In the genomic region with DNA sequence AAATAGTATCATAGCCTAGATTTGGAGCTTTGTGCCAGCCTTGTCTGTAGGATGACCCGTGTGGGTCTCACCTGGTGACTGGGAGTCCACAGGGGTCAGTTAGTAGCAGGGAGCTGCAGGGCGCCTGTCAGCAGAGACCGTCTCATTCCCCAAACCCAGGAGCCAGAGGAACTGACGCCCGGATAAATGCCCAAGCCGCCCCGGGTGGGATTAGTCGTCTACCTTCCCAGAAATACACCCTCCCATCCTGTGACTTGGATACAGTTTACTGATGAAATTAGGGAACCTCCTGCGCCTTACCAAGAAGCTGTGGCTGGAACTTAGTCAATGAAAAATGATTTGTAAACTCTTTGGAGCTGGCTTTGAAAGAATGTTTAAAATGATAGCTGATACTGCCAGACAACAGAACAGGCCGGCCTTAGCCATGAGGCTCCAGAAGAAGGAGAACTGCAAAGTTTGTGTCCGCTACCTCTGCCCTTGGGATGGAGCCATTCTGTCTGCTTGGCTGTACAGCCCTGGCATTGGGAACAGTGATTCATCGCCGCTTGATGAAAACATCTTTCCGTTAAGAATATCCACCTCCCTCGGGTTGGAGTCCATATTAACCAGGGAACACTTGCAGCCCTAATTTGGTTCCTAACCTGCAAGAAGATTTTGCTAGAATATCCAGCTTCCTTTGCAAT, we compare ENCODE assay signal across 10 cellular contexts. TPM values are rescaled to one million over a fixed set of nuclear protein-coding genes. Genes with fewer than 3 reads are reported as not detected.
DNase-seq lines count a peak whose midpoint lies in the region; ATAC-seq and TF ChIP-seq lines count a peak whose summit lies in the region.
"Had no signal": no experiment of that assay in that cellular context is flagged by ENCODE, and none has a peak within 500 bp of the region (broad histone marks: within the 10 kb centered on the region; RNA-seq: fewer than 3 reads in every experiment).

No MANE protein-coding gene starts in this region.

- H3K4me3 Mint-ChIP-seq in mesothelial cell of epicardium (no peak overlapping the region), type B pancreatic cell (no peak overlapping the region)
- no peak overlapping the region for H3K4me3 Mint-ChIP-seq in activated naive CD4-positive, alpha-beta T cell treated with anti-CD3 and anti-CD28 coated beads for 36 hours
- H3K4me3 Mint-ChIP-seq: activated naive CD8-positive, alpha-beta T cell treated with anti-CD3 and anti-CD28 coated beads, Interleukin-2, amount 10 ng/mL, durations not matched to agents 7 days and 5 days had no signal

- H3K56ac ChIP-seq in IMR-90 (ENCODE audit: extremely low read depth, insufficient read depth, low read length) = no peak overlapping the region

- peak overlapping the region; percentile 3 for H2AK9ac ChIP-seq in IMR-90 (replicated peaks; ENCODE audit: low read depth, low read length, poor library complexity)

- no TSS peak for BruUV-seq in IMR-90 (replicated peaks; lab: Mats Ljungman, UMichigan)

- no peaks in the 10 kb centered on the region for H3K9me3 ChIP-seq in IMR-90 (ENCODE audit: control insufficient read depth, insufficient read depth, low read length)

- TF ChIP-seq CTCF in IMR-90 (conservative IDR thresholded peaks at IDR 0.05; ENCODE audit: low read depth, low read length) = no peak
- TF ChIP-seq CTCF in dorsolateral prefrontal cortex (IDR thresholded peaks at IDR 0.05 in 54 of 56, conservative IDR thresholded peaks at IDR 0.05 in 2 of 56; ENCODE audit: low read depth in 1 of 56, partially characterized antibody in 56 of 56) = no peak
- TF ChIP-seq CTCF in mesothelial cell of epicardium (IDR thresholded peaks at IDR 0.05; ENCODE audit: unreplicated experiment) = no peak
- no peak for TF ChIP-seq CTCF in type B pancreatic cell (conservative IDR thresholded peaks at IDR 0.05)

- CTCF ChIA-PET in IMR-90 (lab: Yijun Ruan, JAX) = no interaction called here
- CTCF ChIA-PET in activated naive CD4-positive, alpha-beta T cell treated with anti-CD3 and anti-CD28 coated beads for 36 hours (lab: Charles Lee) = no interaction called here

- peak overlapping the region; percentile 26; the same call in 1 of the 2 replicates for H3K9ac ChIP-seq in IMR-90 (ENCODE audit: low read depth, low read length)

- H3K4me1 Mint-ChIP-seq in mesothelial cell of epicardium (peaks cover 39% of the 10 kb centered on the region), type B pancreatic cell (ENCODE audit: unreplicated experiment) (peaks cover 39% of the 10 kb centered on the region)
- H3K4me1 Mint-ChIP-seq in activated naive CD4-positive, alpha-beta T cell treated with anti-CD3 and anti-CD28 coated beads for 36 hours (ENCODE audit: low read depth) = peaks cover 57% of the 10 kb centered on the region

- H3K9me1 ChIP-seq in IMR-90 (ENCODE audit: insufficient read depth, low read length) = peaks cover 9% of the 10 kb centered on the region

- peak overlapping the region; percentile 2 to 51; a peak in 2 of 4 replicates for H4K8ac ChIP-seq in IMR-90 (ENCODE audit: low read depth in 2 of 2, low read length in 2 of 2)

- no peaks in the 10 kb centered on the region for H3K27me3 Mint-ChIP-seq in mesothelial cell of epicardium (ENCODE audit: low read depth)
- H3K27me3 Mint-ChIP-seq in type B pancreatic cell = no peaks in the 10 kb centered on the region
- H3K27me3 Mint-ChIP-seq in activated naive CD4-positive, alpha-beta T cell treated with anti-CD3 and anti-CD28 coated beads for 36 hours (ENCODE audit: low read depth) = no peaks in the 10 kb centered on the region
- H3K27me3 Mint-ChIP-seq: activated naive CD8-positive, alpha-beta T cell treated with anti-CD3 and anti-CD28 coated beads, Interleukin-2, amount 10 ng/mL, durations not matched to agents 7 days and 5 days had no signal

- DNase-seq in IMR-90 (peak; percentile 86), dorsolateral prefrontal cortex (no peak), mesothelial cell of epicardium (ENCODE audit: low spot score in 2 of 2, unreplicated experiment in 2 of 2) (no peak), type B pancreatic cell (ENCODE audit: extremely low spot score, unreplicated experiment) (no peak), amygdala (lab: John Stamatoyannopoulos, UW) (no peak), erythroblast (lab: John Stamatoyannopoulos, UW) (no peak)
- DNase-seq in activated naive CD4-positive, alpha-beta T cell treated with anti-CD3 and anti-CD28 coated beads for 36 hours = no peak
- DNase-seq: activated naive CD8-positive, alpha-beta T cell treated with anti-CD3 and anti-CD28 coated beads, Interleukin-2, amount 10 ng/mL, durations not matched to agents 7 days and 5 days; hippocampal formation had no signal

- H3K4me3 ChIP-seq in IMR-90 (ENCODE audit: insufficient read depth, low read depth, low read length) (no peak overlapping the region), dorsolateral prefrontal cortex (no peak overlapping the region)

- H3K4me1 ChIP-seq in IMR-90 (ENCODE audit: control insufficient read depth, insufficient read depth, low read length) = peaks cover 14% of the 10 kb centered on the region

- H3K27ac Mint-ChIP-seq in mesothelial cell of epicardium (peak overlapping the region; percentile 84), type B pancreatic cell (peak overlapping the region; percentile 51)
- no peak overlapping the region for H3K27ac Mint-ChIP-seq in activated naive CD4-positive, alpha-beta T cell treated with anti-CD3 and anti-CD28 coated beads for 36 hours
- H3K27ac Mint-ChIP-seq: activated naive CD8-positive, alpha-beta T cell treated with anti-CD3 and anti-CD28 coated beads, Interleukin-2, amount 10 ng/mL, durations not matched to agents 7 days and 5 days had no signal

- dilution Hi-C loops in IMR-90 (cut with HindIII; ENCODE audit: low sequenced_read_pairs, unreplicated experiment) = no loop called here

- peak overlapping the region; percentile 50 for H3K4me2 ChIP-seq in IMR-90 (ENCODE audit: low read depth, low read length)

- ATAC-seq in IMR-90 (ENCODE audit: low read depth) (peak; percentile 94), HG02938 (IDR thresholded peaks at IDR 0.05; ENCODE audit: unreplicated experiment) (no peak)

- H3K27ac ChIP-seq in IMR-90 (ENCODE audit: insufficient read depth, low read length) (peak overlapping the region; percentile 60), dorsolateral prefrontal cortex (peak overlapping the region in 43 of 59 donors; percentile 3 to 80 (median 57))

- H3K9me3 Mint-ChIP-seq in mesothelial cell of epicardium (no peaks in the 10 kb centered on the region), type B pancreatic cell (no peaks in the 10 kb centered on the region)
- H3K9me3 Mint-ChIP-seq in activated naive CD4-positive, alpha-beta T cell treated with anti-CD3 and anti-CD28 coated beads for 36 hours = no peaks in the 10 kb centered on the region
- H3K9me3 Mint-ChIP-seq: activated naive CD8-positive, alpha-beta T cell treated with anti-CD3 and anti-CD28 coated beads, Interleukin-2, amount 10 ng/mL, durations not matched to agents 7 days and 5 days had no signal

- no peak overlapping the region for H3K18ac ChIP-seq in IMR-90 (ENCODE audit: low read depth, low read length)

- H4K91ac ChIP-seq in IMR-90 (ENCODE audit: insufficient read depth, low read depth, low read length) = peak overlapping the region; percentile 49; the same call in 1 of the 2 replicates

- H3K4ac ChIP-seq in IMR-90 (ENCODE audit: low read depth, low read length) = peak overlapping the region; percentile 61

- TF ChIP-seq RAD21 in IMR-90 (IDR thresholded peaks at IDR 0.05; ENCODE audit: low read length) = peak; percentile 21; the same call in 1 of the 2 replicates

- peak overlapping the region; percentile 48; the same call in 1 of the 2 replicates for H3K14ac ChIP-seq in IMR-90 (replicated peaks; ENCODE audit: low read depth, low read length)

- peak overlapping the region; percentile 31 for H3K23ac ChIP-seq in IMR-90 (ENCODE audit: low read depth, low read length)

- peaks cover 6% of the 10 kb centered on the region for H3K36me3 ChIP-seq in IMR-90 (ENCODE audit: control insufficient read depth, insufficient read depth, low read length)

- H3K36me3 Mint-ChIP-seq in mesothelial cell of epicardium = no peaks in the 10 kb centered on the region
- H3K36me3 Mint-ChIP-seq in type B pancreatic cell = peaks cover 9% of the 10 kb centered on the region
- peaks cover 2% of the 10 kb centered on the region for H3K36me3 Mint-ChIP-seq in activated naive CD4-positive, alpha-beta T cell treated with anti-CD3 and anti-CD28 coated beads for 36 hours (ENCODE audit: low read depth)

- H3K27me3 ChIP-seq in IMR-90 (ENCODE audit: control insufficient read depth, insufficient read depth, low read length) (no peaks in the 10 kb centered on the region), dorsolateral prefrontal cortex (no peaks in the 10 kb centered on the region)

- H2BK120ac ChIP-seq in IMR-90 (ENCODE audit: low read depth, low read length) = peak overlapping the region; percentile 43; the same call in 1 of the 2 replicates

- 10% methylated on average over 2 of the region's 15 CpGs; no CpG with 5 or more reads in 1 of the 2 experiments for WGBS in IMR-90 (ENCODE audit: extremely low coverage in 2 of 2, insufficient read length in 1 of 2), 2 experiments

- POLR2A ChIA-PET in IMR-90 (lab: Charles Lee; ENCODE audit: unreplicated experiment) = no interaction called here

- H2BK20ac ChIP-seq in IMR-90 (ENCODE audit: low read depth, low read length) = peak overlapping the region; percentile 36; the same call in 1 of the 2 replicates

- peak; percentile 57 for TF ChIP-seq POLR2A in IMR-90 (IDR thresholded peaks at IDR 0.05; ENCODE audit: low read depth, low read length)
- no peak for TF ChIP-seq POLR2A in erythroblast (IDR thresholded peaks at IDR 0.05; ENCODE audit: low read length)

- no peak overlapping the region for H4K5ac ChIP-seq in IMR-90 (ENCODE audit: low read depth, low read length)

- no peak overlapping the region for H2AFZ ChIP-seq in IMR-90 (replicated peaks; ENCODE audit: low read length, poor library complexity)

- no peak overlapping the region for H2BK15ac ChIP-seq in IMR-90 (ENCODE audit: low read depth, low read length)

- peaks cover 6 to 72% of the 10 kb centered on the region in 2 experiments; a peak in 2 of 4 replicates for H3K79me1 ChIP-seq in IMR-90 (ENCODE audit: low read depth in 1 of 2, low read length in 2 of 2)

- intact Hi-C loops in IMR-90 (cut with micrococcal nuclease) = loop anchor here (2.0 kb wide), 1 partner anchor 50 kb away; no protein-coding TSS in a partner anchor
- intact Hi-C loops in dorsolateral prefrontal cortex (cut with DNase I) = no loop called here
- intact Hi-C loops in activated naive CD4-positive, alpha-beta T cell treated with anti-CD3 and anti-CD28 coated beads for 36 hours (cut with micrococcal nuclease) = no loop called here

- in situ Hi-C loops in IMR-90 (cut with MboI; ENCODE audit: low sequenced_read_pairs) = no loop called here

- peak overlapping the region; percentile 27; the same call in 1 of the 2 replicates for H2AK5ac ChIP-seq in IMR-90 (ENCODE audit: low read depth, low read length)

- peak overlapping the region; percentile 49 for H2BK5ac ChIP-seq in IMR-90 (ENCODE audit: low read depth, low read length, poor library complexity, severe bottlenecking)

- H4K20me1 ChIP-seq in IMR-90 (ENCODE audit: insufficient read depth, low read length) = peaks cover 71% of the 10 kb centered on the region

RNA-seq across cellular contexts. Expression of gene FOXK1, which starts 12.7 kb away (rescaled TPM):
- total RNA-seq in IMR-90 (2012; rRNA removed) (4.3 and 5.0 TPM in 2 replicates), dorsolateral prefrontal cortex (10 to 100 TPM; 45.2 to 88.6 (median 58.7) TPM), mesothelial cell of epicardium (54.6 to 57.3 TPM (median 56.7 TPM) in 3 replicates), type B pancreatic cell (ENCODE audit: low replicate concordance) (55.1 and 55.2 TPM in 2 replicates)
- polyA plus RNA-seq in IMR-90 (2012; rRNA removed) = 8.8 TPM in 2 replicates
- polyA plus RNA-seq in IMR-90 (2012; cell fraction: cytosol; rRNA removed) = 6.7 and 6.8 TPM in 2 replicates
- 18.7 and 30.1 TPM in 2 replicates for polyA plus RNA-seq in IMR-90 (2012; cell fraction: nucleus; rRNA removed; ENCODE audit: low replicate concordance)
- 10 to 100 TPM; 35.0 to 35.4 TPM for total RNA-seq in activated naive CD4-positive, alpha-beta T cell treated with anti-CD3 and anti-CD28 coated beads for 36 hours
